In the genomic region with DNA sequence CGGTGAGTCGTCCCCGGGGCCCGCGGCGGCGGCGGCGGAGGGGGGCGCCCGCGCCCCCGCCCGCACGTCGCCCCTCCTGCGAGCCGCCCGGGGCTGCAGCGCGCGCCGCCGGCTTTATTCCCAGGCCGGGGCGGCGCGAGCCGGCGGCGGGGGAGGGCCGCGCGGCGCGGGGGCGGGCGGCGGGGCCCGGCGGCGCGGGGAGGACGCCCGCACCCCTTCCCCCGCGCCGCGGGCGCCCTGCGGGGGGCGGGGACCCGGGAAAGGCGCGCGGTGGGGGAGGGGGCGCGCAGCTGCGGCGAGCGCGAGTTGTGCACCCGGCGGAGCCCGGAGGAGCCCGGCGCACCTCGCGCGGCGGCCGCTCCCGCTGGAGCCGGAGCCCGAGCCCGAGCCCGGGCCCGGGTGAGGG, we compare ENCODE assay signal across 8 cellular contexts. TPM values are rescaled to one million over a fixed set of nuclear protein-coding genes. Genes with fewer than 3 reads are reported as not detected.
DNase-seq lines count a peak whose midpoint lies in the region; FAIRE-seq and TF ChIP-seq lines count a peak whose summit lies in the region.

No MANE protein-coding gene starts in this region.

- H3K4me3 ChIP-seq in BE2C (ENCODE audit: low read depth, low read length) = peak overlapping the region; percentile 87
- H3K4me3 ChIP-seq in HUES6 (ENCODE audit: low read depth, low read length) = peak overlapping the region; percentile 98
- H3K4me3 ChIP-seq in astrocyte (ENCODE audit: insufficient read depth, low read depth, low read length) = peak overlapping the region; percentile 74
- peak overlapping the region; percentile 88 for H3K4me3 ChIP-seq in kidney epithelial cell (ENCODE audit: low read depth, low read length)
- H3K4me3 ChIP-seq in stomach = peak overlapping the region; percentile 72 to 85 (median 75)

- TF ChIP-seq CTCF in BE2C (IDR thresholded peaks at IDR 0.05; ENCODE audit: low read depth, low read length) (no peak), astrocyte (IDR thresholded peaks at IDR 0.05; ENCODE audit: insufficient read depth, low read depth, low read length) (no peak), kidney epithelial cell (IDR thresholded peaks at IDR 0.05; ENCODE audit: insufficient read depth, low read length, poor library complexity, severe bottlenecking) (no peak), stomach (IDR thresholded peaks at IDR 0.05) (no peak), endothelial cell (IDR thresholded peaks at IDR 0.05; ENCODE audit: unreplicated experiment) (no peak)

- WGBS in stomach, 5 donors = 0 to 1% (median 1%) methylated on average over 10 to 77 of the region's 78 CpGs; no CpG with 5 or more reads in 1 of the 5 donors

- peaks cover 35% of the 10 kb centered on the region for H4K20me1 ChIP-seq in astrocyte (ENCODE audit: insufficient read depth, low read length)

- TF ChIP-seq POLR2A in stomach (IDR thresholded peaks at IDR 0.05) = no peak

- intact Hi-C loops in stomach (cut with DNase I; ENCODE audit: low total_unique reads) = no loop called here

- H3K27ac ChIP-seq in HUES6 (ENCODE audit: low read depth, low read length) = peak overlapping the region; percentile 98
- H3K27ac ChIP-seq in astrocyte (ENCODE audit: low read depth, low read length) = peak overlapping the region; percentile 81
- H3K27ac ChIP-seq in stomach = peak overlapping the region; percentile 89 to 94 (median 93)

- H3K4me3 Mint-ChIP-seq in astrocyte (ENCODE audit: unreplicated experiment) = no peak overlapping the region
- no peak overlapping the region for H3K4me3 Mint-ChIP-seq in endothelial cell (ENCODE audit: unreplicated experiment)

- H3K4me2 ChIP-seq in astrocyte (ENCODE audit: low read length) = peak overlapping the region; percentile 97

- DNase-seq in BE2C (peak; percentile 60), GM19238 (ENCODE audit: insufficient read length, low spot score) (peak; percentile 56), astrocyte (ENCODE audit: low read depth) (no peak), kidney epithelial cell (ENCODE audit: low read depth) (no peak), stomach (no peak), endothelial cell (ENCODE audit: low spot score) (no peak), H4 (ENCODE audit: low spot score) (no peak)

- H3K36me3 Mint-ChIP-seq in astrocyte (ENCODE audit: low read depth, unreplicated experiment) = peaks cover 4% of the 10 kb centered on the region
- peaks cover 11% of the 10 kb centered on the region for H3K36me3 Mint-ChIP-seq in endothelial cell (ENCODE audit: low read depth, unreplicated experiment)

- H3K27me3 Mint-ChIP-seq in astrocyte (ENCODE audit: low read depth, unreplicated experiment) (no peaks in the 10 kb centered on the region), endothelial cell (ENCODE audit: unreplicated experiment) (peaks cover 18% of the 10 kb centered on the region)

- FAIRE-seq in astrocyte (lab: Jason Lieb, UNC) = no peak

- TF ChIP-seq EP300 in stomach (IDR thresholded peaks at IDR 0.05) = no peak

- no peak overlapping the region for H3K27ac Mint-ChIP-seq in astrocyte (ENCODE audit: unreplicated experiment)
- H3K27ac Mint-ChIP-seq in endothelial cell (ENCODE audit: unreplicated experiment) = no peak overlapping the region

- H3K79me2 ChIP-seq in astrocyte (ENCODE audit: insufficient read depth, low read length) = peaks cover 49% of the 10 kb centered on the region

- peak overlapping the region; percentile 100 for H3K9ac ChIP-seq in HUES6 (ENCODE audit: low read length)
- peak overlapping the region; percentile 85 for H3K9ac ChIP-seq in astrocyte (ENCODE audit: low read length)

- H3K4me1 Mint-ChIP-seq in astrocyte (ENCODE audit: low read depth, unreplicated experiment) (peaks cover 6% of the 10 kb centered on the region), endothelial cell (ENCODE audit: unreplicated experiment) (peaks cover 17% of the 10 kb centered on the region)

- H3K4me1 ChIP-seq in BE2C (no peaks in the 10 kb centered on the region), HUES6 (ENCODE audit: control insufficient read depth, insufficient read depth, low read length) (peaks cover 53% of the 10 kb centered on the region), astrocyte (ENCODE audit: insufficient read depth, low read length) (peaks cover 40% of the 10 kb centered on the region), stomach (peaks cover 23 to 44% (median 30%) of the 10 kb centered on the region in 4 donors)

- no peaks in the 10 kb centered on the region for H3K9me3 ChIP-seq in BE2C
- H3K9me3 ChIP-seq in HUES6 (ENCODE audit: control insufficient read depth, insufficient read depth, low read depth, low read length) = no peaks in the 10 kb centered on the region
- no peaks in the 10 kb centered on the region for H3K9me3 ChIP-seq in astrocyte (ENCODE audit: insufficient read depth, low read depth, low read length)
- no peaks in the 10 kb centered on the region for H3K9me3 ChIP-seq in stomach

- peaks cover 22% of the 10 kb centered on the region for H3K36me3 ChIP-seq in BE2C
- H3K36me3 ChIP-seq in HUES6 (ENCODE audit: control insufficient read depth, insufficient read depth, low read length) = peaks cover 42% of the 10 kb centered on the region
- H3K36me3 ChIP-seq in astrocyte (ENCODE audit: insufficient read depth, low read length) = peaks cover 14% of the 10 kb centered on the region
- H3K36me3 ChIP-seq in kidney epithelial cell (ENCODE audit: control insufficient read depth, insufficient read depth, low read length) = peaks cover 3% of the 10 kb centered on the region
- H3K36me3 ChIP-seq in stomach = peaks cover 4 to 25% (median 20%) of the 10 kb centered on the region in 4 donors

- no peaks in the 10 kb centered on the region for H3K9me3 Mint-ChIP-seq in astrocyte (ENCODE audit: unreplicated experiment)
- H3K9me3 Mint-ChIP-seq in endothelial cell (ENCODE audit: unreplicated experiment) = no peaks in the 10 kb centered on the region

- H2AFZ ChIP-seq in astrocyte (ENCODE audit: low read depth, low read length) = peak overlapping the region; percentile 9

- H3K27me3 ChIP-seq in BE2C (no peaks in the 10 kb centered on the region), HUES6 (ENCODE audit: control insufficient read depth, insufficient read depth, low read length) (no peaks in the 10 kb centered on the region), astrocyte (ENCODE audit: insufficient read depth, low read length) (no peaks in the 10 kb centered on the region), kidney epithelial cell (ENCODE audit: control insufficient read depth, insufficient read depth, low read length) (no peaks in the 10 kb centered on the region), stomach (no peaks in the 10 kb centered on the region)

RNA-seq across cellular contexts. Expression of gene HMGA1, which starts 0.6 kb away (rescaled TPM):
- polyA plus RNA-seq in BE2C (2012; ENCODE audit: insufficient read depth, insufficient read length, low read depth) = 155 TPM
- 109 and 199 TPM in 2 replicates for total RNA-seq in astrocyte
- 1,060 and 1,220 TPM in 2 replicates for total RNA-seq in kidney epithelial cell
- total RNA-seq in stomach = 100 to 1,000 TPM in 1 of 5 donors, 10 to 100 TPM in 3, 1 to 10 TPM in 1; 9.3 to 106 (median 33.6) TPM
- polyA plus RNA-seq in stomach = 100 to 1,000 TPM in 1 of 3 donors, 10 to 100 TPM in 2; 91.4 to 114 (median 92.6) TPM
- total RNA-seq in endothelial cell (ENCODE audit: unreplicated experiment) = 528 TPM
- 117 and 122 TPM in 2 replicates for total RNA-seq in H4 (2014; rRNA removed; shearing (Covaris generic))

RNA-seq across cellular contexts. Expression of gene SMIM29, which starts 11.5 kb away (rescaled TPM):
- polyA plus RNA-seq in BE2C (2012; ENCODE audit: insufficient read depth, insufficient read length, low read depth) = 46.8 TPM
- total RNA-seq in astrocyte (11.1 and 13.9 TPM in 2 replicates), kidney epithelial cell (33.2 and 38.8 TPM in 2 replicates), stomach (10 to 100 TPM in 2 of 5 donors, 1 to 10 TPM in 3; 2.8 to 49.1 (median 5.3) TPM), endothelial cell (ENCODE audit: unreplicated experiment) (44.3 TPM)
- 10 to 100 TPM; 30.4 to 41.5 (median 32.1) TPM for polyA plus RNA-seq in stomach
- total RNA-seq in H4 (2014; rRNA removed; shearing (Covaris generic)) = 46.4 and 61.4 TPM in 2 replicates

Comparison
In these comparisons a context has a peak if more than half of its experiments do, and no peak if none do; other contexts are left out.
1. DNase-seq: peak in BE2C (single experiment) and GM19238 (single experiment); none in astrocyte (single experiment), kidney epithelial cell (single experiment), stomach (single experiment), endothelial cell (single experiment) and H4 (single experiment).
2. Peak in every context shown above with its lines, with median percentiles within 50 percentile points of each other: H3K4me3 ChIP-seq and H3K27ac ChIP-seq.